ENCODE assay signal across 1 cellular context in the genomic region with DNA sequence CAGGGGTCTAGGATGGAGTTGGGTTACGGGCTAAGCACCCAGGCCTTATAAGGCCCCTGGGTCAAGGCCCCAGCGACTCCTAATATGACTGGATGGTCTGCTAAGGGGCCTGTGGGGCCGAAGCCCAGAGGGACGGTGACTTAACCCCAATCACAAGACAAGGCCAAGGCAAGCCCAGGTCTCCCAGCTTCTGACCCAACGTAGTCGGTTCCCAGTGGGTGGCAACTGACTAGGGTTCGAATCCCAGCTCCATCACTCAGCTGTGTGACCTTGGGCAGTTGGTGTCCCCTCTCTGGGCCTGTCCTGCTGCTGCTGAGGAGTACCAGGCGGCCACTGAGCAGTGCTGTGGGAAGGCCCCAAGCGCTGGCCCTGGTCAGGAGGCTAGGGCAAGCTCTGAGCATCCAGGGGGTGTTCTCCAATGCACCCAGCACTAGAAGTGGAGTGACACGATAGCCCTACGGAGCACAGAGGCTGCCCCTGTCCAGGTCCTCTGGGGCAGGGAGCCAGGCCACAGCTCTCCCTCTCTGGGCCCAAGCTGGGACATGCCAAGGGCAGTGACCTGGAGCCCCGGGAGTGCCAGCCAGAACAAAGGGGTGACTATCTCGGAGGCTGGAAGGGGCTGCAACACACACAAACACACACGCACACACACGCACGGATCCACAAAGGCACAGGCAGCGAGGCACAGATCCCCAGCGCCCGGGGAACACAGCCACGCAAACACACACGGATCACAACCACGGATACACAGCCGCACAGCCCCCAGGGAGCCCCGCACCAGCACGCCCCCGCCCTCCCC.
TF ChIP-seq lines count a peak whose summit lies in the region.

No MANE protein-coding gene starts in this region.

TF ChIP-seq in IMR-90, 13 proteins besides CTCF, POLR2A, EP300 and RAD21:
- TF ChIP-seq RFX5 (IDR thresholded peaks at IDR 0.05; ENCODE audit: low read depth, low read length) (no peak), FOS (IDR thresholded peaks at IDR 0.05; ENCODE audit: low read depth, low read length) (no peak), NFE2L2 (IDR thresholded peaks at IDR 0.05; ENCODE audit: low read depth, low read length) (no peak), RCOR1 (IDR thresholded peaks at IDR 0.05; ENCODE audit: insufficient replicate concordance, low read length) (no peak), BHLHE40 (IDR thresholded peaks at IDR 0.05; ENCODE audit: low read depth, low read length) (no peak), CHD1 (IDR thresholded peaks at IDR 0.05; ENCODE audit: low read depth, low read length) (no peak), MAFK (IDR thresholded peaks at IDR 0.05; ENCODE audit: low read depth, low read length) (no peak), MAZ (IDR thresholded peaks at IDR 0.05; ENCODE audit: borderline replicate concordance, low read depth, low read length) (no peak)
- TF ChIP-seq, protein P1, sequence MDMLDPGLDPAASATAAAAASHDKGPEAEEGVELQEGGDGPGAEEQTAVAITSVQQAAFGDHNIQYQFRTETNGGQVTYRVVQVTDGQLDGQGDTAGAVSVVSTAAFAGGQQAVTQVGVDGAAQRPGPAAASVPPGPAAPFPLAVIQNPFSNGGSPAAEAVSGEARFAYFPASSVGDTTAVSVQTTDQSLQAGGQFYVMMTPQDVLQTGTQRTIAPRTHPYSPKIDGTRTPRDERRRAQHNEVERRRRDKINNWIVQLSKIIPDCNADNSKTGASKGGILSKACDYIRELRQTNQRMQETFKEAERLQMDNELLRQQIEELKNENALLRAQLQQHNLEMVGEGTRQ (IDR thresholded peaks at IDR 0.05; ENCODE audit: low read depth, low read length), result no peak
- TF ChIP-seq, protein P2, sequence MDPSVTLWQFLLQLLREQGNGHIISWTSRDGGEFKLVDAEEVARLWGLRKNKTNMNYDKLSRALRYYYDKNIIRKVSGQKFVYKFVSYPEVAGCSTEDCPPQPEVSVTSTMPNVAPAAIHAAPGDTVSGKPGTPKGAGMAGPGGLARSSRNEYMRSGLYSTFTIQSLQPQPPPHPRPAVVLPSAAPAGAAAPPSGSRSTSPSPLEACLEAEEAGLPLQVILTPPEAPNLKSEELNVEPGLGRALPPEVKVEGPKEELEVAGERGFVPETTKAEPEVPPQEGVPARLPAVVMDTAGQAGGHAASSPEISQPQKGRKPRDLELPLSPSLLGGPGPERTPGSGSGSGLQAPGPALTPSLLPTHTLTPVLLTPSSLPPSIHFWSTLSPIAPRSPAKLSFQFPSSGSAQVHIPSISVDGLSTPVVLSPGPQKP (IDR thresholded peaks at IDR 0.05; ENCODE audit: borderline replicate concordance, low read depth, low read length), result no peak
